Comparison of ENCODE assay signal across 9 cellular contexts in genomic region chr12:47082963-47083621, GRCh38. TPM values are rescaled to one million over a fixed set of nuclear protein-coding genes. Genes with fewer than 3 reads are reported as not detected.
DNase-seq lines count a peak whose midpoint lies in the region; ATAC-seq and TF ChIP-seq lines count a peak whose summit lies in the region.
"Had no signal": no experiment of that assay in that cellular context is flagged by ENCODE, and none has a peak within 500 bp of the region (broad histone marks: within the 10 kb centered on the region; RNA-seq: fewer than 3 reads in every experiment).

No MANE protein-coding gene starts in this region.

- H3K9me3 ChIP-seq in IMR-90 (ENCODE audit: control insufficient read depth, insufficient read depth, low read length), result no peaks in the 10 kb centered on the region
- H3K9me3 ChIP-seq in naive thymus-derived CD4-positive, alpha-beta T cell (ENCODE audit: control insufficient read depth in 2 of 3, low read length in 3 of 3), result no peaks in the 10 kb centered on the region

- peaks cover 46% of the 10 kb centered on the region for H3K4me1 Mint-ChIP-seq in Calu3 (ENCODE audit: low read depth, unreplicated experiment)
- H3K4me1 Mint-ChIP-seq in naive thymus-derived CD4-positive, alpha-beta T cell, result peaks cover 51 to 86% (median 71%) of the 10 kb centered on the region in 7 donors

- TF ChIP-seq CTCF in Calu3 (IDR thresholded peaks at IDR 0.05; ENCODE audit: unreplicated experiment) (no peak), IMR-90 (conservative IDR thresholded peaks at IDR 0.05; ENCODE audit: low read depth, low read length) (no peak)

- H3K4me2 ChIP-seq in IMR-90 (ENCODE audit: low read depth, low read length), result peak overlapping the region; percentile 66; the same call in 1 of the 2 replicates

- H2BK20ac ChIP-seq in IMR-90 (ENCODE audit: low read depth, low read length), result peak overlapping the region; percentile 89

- intact Hi-C loops in Calu3 (cut with micrococcal nuclease; ENCODE audit: unreplicated experiment) (loop anchor here (2.0 to 5.0 kb wide), 2 partner anchors 188 to 224 kb away; no protein-coding TSS in a partner anchor), IMR-90 (cut with micrococcal nuclease) (loop anchor here (5.0 kb wide), 1 partner anchor 314 kb away; no protein-coding TSS in a partner anchor)
- intact Hi-C loops in naive thymus-derived CD4-positive, alpha-beta T cell (cut with micrococcal nuclease), result loop anchor here (2.0 to 5.0 kb wide), 2 partner anchors 44 to 1090 kb away; no protein-coding TSS in a partner anchor

- POLR2A ChIA-PET in IMR-90 (lab: Charles Lee; ENCODE audit: unreplicated experiment), result interaction anchor here (0.9 kb wide), 1 partner anchor 13 kb away, joined by 4 read pairs; no protein-coding TSS in a partner anchor
- POLR2A ChIA-PET in naive thymus-derived CD4-positive, alpha-beta T cell (lab: Charles Lee), result interaction anchor here (0.6 to 5.9 kb wide), 10 partner anchors 10 to 224 kb away, joined by 3 to 34 read pairs (median 4); no protein-coding TSS in a partner anchor

- no peak for TF ChIP-seq RAD21 in IMR-90 (IDR thresholded peaks at IDR 0.05; ENCODE audit: low read length)

- no CpG with 5 or more reads among the region's 5 CpGs for WGBS in IMR-90 (ENCODE audit: extremely low coverage in 2 of 2, insufficient read length in 1 of 2), 2 experiments

- H3K27ac Mint-ChIP-seq in Calu3 (ENCODE audit: unreplicated experiment), result peak overlapping the region; percentile 67
- H3K27ac Mint-ChIP-seq in naive thymus-derived CD4-positive, alpha-beta T cell, result peak overlapping the region; percentile 14 to 99 (median 92)

- H3K4me3 ChIP-seq in IMR-90 (ENCODE audit: insufficient read depth, low read depth, low read length), result no peak overlapping the region
- no peak overlapping the region for H3K4me3 ChIP-seq in naive thymus-derived CD4-positive, alpha-beta T cell (ENCODE audit: low read length)

- peak overlapping the region; percentile 51; the same call in 1 of the 2 replicates for H2AK5ac ChIP-seq in IMR-90 (ENCODE audit: low read depth, low read length)

- in situ Hi-C loops in IMR-90 (cut with MboI; ENCODE audit: low sequenced_read_pairs), result no loop called here

- CTCF ChIA-PET in Calu3 (lab: Charles Lee) (interaction anchor here (0.8 to 1.1 kb wide), 2 partner anchors 50 to 107 kb away, joined by 3 read pairs; no protein-coding TSS in a partner anchor), IMR-90 (lab: Yijun Ruan, JAX) (interaction anchor here (0.5 to 0.6 kb wide), 2 partner anchors 60 to 629 kb away, joined by 3 read pairs; no protein-coding TSS in a partner anchor)
- CTCF ChIA-PET in naive thymus-derived CD4-positive, alpha-beta T cell (lab: Charles Lee), result interaction anchor here (0.6 kb wide), 1 partner anchor 27 kb away, joined by 3 read pairs; no protein-coding TSS in a partner anchor

- H3K9me1 ChIP-seq in IMR-90 (ENCODE audit: insufficient read depth, low read length), result peaks cover 7% of the 10 kb centered on the region

- peak; percentile 29 for ATAC-seq in IMR-90 (ENCODE audit: low read depth)
- no peak for ATAC-seq in naive thymus-derived CD4-positive, alpha-beta T cell
- no peak for ATAC-seq in HG03095 (IDR thresholded peaks at IDR 0.05; ENCODE audit: unreplicated experiment)

- H3K4me3 Mint-ChIP-seq in Calu3 (ENCODE audit: low read depth, unreplicated experiment), result peak overlapping the region; percentile 42
- peak overlapping the region in 6 of 10 donors; percentile 3 to 85 (median 14) for H3K4me3 Mint-ChIP-seq in naive thymus-derived CD4-positive, alpha-beta T cell

- H2BK5ac ChIP-seq in IMR-90 (ENCODE audit: low read depth, low read length, poor library complexity, severe bottlenecking), result peak overlapping the region; percentile 59

- BruUV-seq in Calu3 (replicated peaks; lab: Mats Ljungman, UMichigan), result no TSS peak
- BruUV-seq in IMR-90 (replicated peaks; lab: Mats Ljungman, UMichigan), result no TSS peak

- no peak overlapping the region for H3K9ac ChIP-seq in IMR-90 (ENCODE audit: low read depth, low read length)

- H3K27ac ChIP-seq in IMR-90 (ENCODE audit: insufficient read depth, low read length), result no peak overlapping the region
- H3K27ac ChIP-seq in naive thymus-derived CD4-positive, alpha-beta T cell (ENCODE audit: low read depth, low read length), result peak overlapping the region; percentile 20

- H3K27me3 Mint-ChIP-seq in Calu3 (ENCODE audit: unreplicated experiment), result no peaks in the 10 kb centered on the region
- no peaks in the 10 kb centered on the region for H3K27me3 Mint-ChIP-seq in naive thymus-derived CD4-positive, alpha-beta T cell

- dilution Hi-C loops in IMR-90 (cut with HindIII; ENCODE audit: low sequenced_read_pairs, unreplicated experiment), result no loop called here

- H4K8ac ChIP-seq in IMR-90 (ENCODE audit: low read depth in 2 of 2, low read length in 2 of 2), result peak overlapping the region; percentile 35 to 61; a peak in 3 of 4 replicates

- DNase-seq in Calu3 (peak; percentile 30), IMR-90 (peak; percentile 95), astrocyte of the hippocampus (ENCODE audit: low read depth, low spot score) (peak; percentile 69), hippocampal formation (lab: John Stamatoyannopoulos, UW) (no peak), NCI-H187 (lab: John Stamatoyannopoulos, UW) (no peak), GM19240 (ENCODE audit: insufficient read length, low spot score) (no peak)
- no peak for DNase-seq in naive thymus-derived CD4-positive, alpha-beta T cell
- DNase-seq: KBM-7 had no signal

- no peak overlapping the region for H2AK9ac ChIP-seq in IMR-90 (replicated peaks; ENCODE audit: low read depth, low read length, poor library complexity)

- H3K4ac ChIP-seq in IMR-90 (ENCODE audit: low read depth, low read length), result peak overlapping the region; percentile 86

- peak overlapping the region; percentile 66; the same call in 1 of the 2 replicates for H3K18ac ChIP-seq in IMR-90 (ENCODE audit: low read depth, low read length)

- H4K20me1 ChIP-seq in IMR-90 (ENCODE audit: insufficient read depth, low read length), result no peaks in the 10 kb centered on the region

- H3K56ac ChIP-seq in IMR-90 (ENCODE audit: extremely low read depth, insufficient read depth, low read length), result peak overlapping the region; percentile 19; the same call in 1 of the 2 replicates

- H3K14ac ChIP-seq in IMR-90 (replicated peaks; ENCODE audit: low read depth, low read length), result peak overlapping the region; percentile 30

- peaks cover 2 to 60% of the 10 kb centered on the region in 2 experiments; a peak in 2 of 4 replicates for H3K79me1 ChIP-seq in IMR-90 (ENCODE audit: low read depth in 1 of 2, low read length in 2 of 2)

- no peaks in the 10 kb centered on the region for H3K9me3 Mint-ChIP-seq in Calu3 (ENCODE audit: low read depth, unreplicated experiment)
- H3K9me3 Mint-ChIP-seq in naive thymus-derived CD4-positive, alpha-beta T cell, result peaks cover 0 to 3% (median 0%) of the 10 kb centered on the region in 11 donors

- no peaks in the 10 kb centered on the region for H3K27me3 ChIP-seq in IMR-90 (ENCODE audit: control insufficient read depth, insufficient read depth, low read length)
- no peaks in the 10 kb centered on the region for H3K27me3 ChIP-seq in naive thymus-derived CD4-positive, alpha-beta T cell (ENCODE audit: control insufficient read depth in 2 of 2, insufficient read depth in 2 of 2, low read length in 2 of 2)

- peaks cover 47% of the 10 kb centered on the region for H3K36me3 Mint-ChIP-seq in Calu3 (ENCODE audit: insufficient read depth, unreplicated experiment)
- H3K36me3 Mint-ChIP-seq in naive thymus-derived CD4-positive, alpha-beta T cell, result peaks cover 0 to 4% (median 0%) of the 10 kb centered on the region in 5 donors

- no peaks in the 10 kb centered on the region for H3K36me3 ChIP-seq in IMR-90 (ENCODE audit: control insufficient read depth, insufficient read depth, low read length)
- peaks cover 0 to 7% (median 0%) of the 10 kb centered on the region in 3 experiments for H3K36me3 ChIP-seq in naive thymus-derived CD4-positive, alpha-beta T cell (ENCODE audit: control insufficient read depth in 2 of 3, insufficient read depth in 3 of 3, low read length in 3 of 3)

- peak overlapping the region; percentile 45 for H4K91ac ChIP-seq in IMR-90 (ENCODE audit: insufficient read depth, low read depth, low read length)

- H2AFZ ChIP-seq in IMR-90 (replicated peaks; ENCODE audit: low read length, poor library complexity), result no peak overlapping the region

- H3K4me1 ChIP-seq in IMR-90 (ENCODE audit: control insufficient read depth, insufficient read depth, low read length), result peaks cover 14% of the 10 kb centered on the region
- H3K4me1 ChIP-seq in naive thymus-derived CD4-positive, alpha-beta T cell (ENCODE audit: control insufficient read depth in 2 of 2, insufficient read depth in 2 of 2, low read length in 2 of 2), result peaks cover 44 to 49% of the 10 kb centered on the region in 2 donors

- H4K5ac ChIP-seq in IMR-90 (ENCODE audit: low read depth, low read length), result peak overlapping the region; percentile 36; the same call in 1 of the 2 replicates

- H3K23ac ChIP-seq in IMR-90 (ENCODE audit: low read depth, low read length), result peak overlapping the region; percentile 39

- no peak for TF ChIP-seq POLR2A in IMR-90 (IDR thresholded peaks at IDR 0.05; ENCODE audit: low read depth, low read length)

- H2BK120ac ChIP-seq in IMR-90 (ENCODE audit: low read depth, low read length), result peak overlapping the region; percentile 82

- H2BK15ac ChIP-seq in IMR-90 (ENCODE audit: low read depth, low read length), result peak overlapping the region; percentile 82; the same call in 2 of the 3 replicates

TF ChIP-seq in IMR-90, 13 proteins besides CTCF, POLR2A, EP300 and RAD21 (continues in another document):
- TF ChIP-seq BHLHE40 (IDR thresholded peaks at IDR 0.05; ENCODE audit: low read depth, low read length), result peak; percentile 79

RNA-seq across cellular contexts. Expression of gene AMIGO2, which starts 3.3 kb away (rescaled TPM):
- total RNA-seq in Calu3 (2022), result 27.0 and 66.2 TPM in 2 replicates
- total RNA-seq in IMR-90 (2012; rRNA removed), result 31.7 and 32.6 TPM in 2 replicates
- 17.1 and 20.1 TPM in 2 replicates for polyA plus RNA-seq in IMR-90 (2012; rRNA removed)
- polyA plus RNA-seq in IMR-90 (2012; cell fraction: cytosol; rRNA removed), result 4.4 and 5.0 TPM in 2 replicates
- polyA plus RNA-seq in IMR-90 (2012; cell fraction: nucleus; rRNA removed; ENCODE audit: low replicate concordance), result 5.1 and 26.1 TPM in 2 replicates
- total RNA-seq in naive thymus-derived CD4-positive, alpha-beta T cell, result 10 to 100 TPM in 4 of 5 experiments, 1 to 10 TPM in 1; 6.8 to 13.5 (median 12.8) TPM
- polyA plus RNA-seq in naive thymus-derived CD4-positive, alpha-beta T cell, result 10 to 100 TPM; 27.0 to 30.4 TPM

RNA-seq across cellular contexts. Expression of gene PCED1B, which starts 3.7 kb away (rescaled TPM):
- 2.1 and 4.1 TPM in 2 replicates for total RNA-seq in Calu3 (2022)
- 0.28 and 0.36 TPM in 2 replicates for total RNA-seq in IMR-90 (2012; rRNA removed)
- polyA plus RNA-seq in IMR-90 (2012; rRNA removed), result 2.0 and 2.6 TPM in 2 replicates
- 1.4 and 2.1 TPM in 2 replicates for polyA plus RNA-seq in IMR-90 (2012; cell fraction: cytosol; rRNA removed)
- polyA plus RNA-seq in IMR-90 (2012; cell fraction: nucleus; rRNA removed; ENCODE audit: low replicate concordance), result 5.1 and 8.9 TPM in 2 replicates
- 10 to 100 TPM; 41.4 to 98.3 (median 70.0) TPM for total RNA-seq in naive thymus-derived CD4-positive, alpha-beta T cell
- polyA plus RNA-seq in naive thymus-derived CD4-positive, alpha-beta T cell, result 100 to 1,000 TPM; 137 to 147 TPM

Comparison
In these comparisons a context has a peak if more than half of its experiments do, and no peak if none do; other contexts are left out.
1. DNase-seq: peak in Calu3 (single experiment), IMR-90 (single experiment) and astrocyte of the hippocampus (single experiment); none in naive thymus-derived CD4-positive, alpha-beta T cell (0 of 9), hippocampal formation (0 of 2), NCI-H187 (0 of 2) and GM19240 (single experiment).